In the genomic region with DNA sequence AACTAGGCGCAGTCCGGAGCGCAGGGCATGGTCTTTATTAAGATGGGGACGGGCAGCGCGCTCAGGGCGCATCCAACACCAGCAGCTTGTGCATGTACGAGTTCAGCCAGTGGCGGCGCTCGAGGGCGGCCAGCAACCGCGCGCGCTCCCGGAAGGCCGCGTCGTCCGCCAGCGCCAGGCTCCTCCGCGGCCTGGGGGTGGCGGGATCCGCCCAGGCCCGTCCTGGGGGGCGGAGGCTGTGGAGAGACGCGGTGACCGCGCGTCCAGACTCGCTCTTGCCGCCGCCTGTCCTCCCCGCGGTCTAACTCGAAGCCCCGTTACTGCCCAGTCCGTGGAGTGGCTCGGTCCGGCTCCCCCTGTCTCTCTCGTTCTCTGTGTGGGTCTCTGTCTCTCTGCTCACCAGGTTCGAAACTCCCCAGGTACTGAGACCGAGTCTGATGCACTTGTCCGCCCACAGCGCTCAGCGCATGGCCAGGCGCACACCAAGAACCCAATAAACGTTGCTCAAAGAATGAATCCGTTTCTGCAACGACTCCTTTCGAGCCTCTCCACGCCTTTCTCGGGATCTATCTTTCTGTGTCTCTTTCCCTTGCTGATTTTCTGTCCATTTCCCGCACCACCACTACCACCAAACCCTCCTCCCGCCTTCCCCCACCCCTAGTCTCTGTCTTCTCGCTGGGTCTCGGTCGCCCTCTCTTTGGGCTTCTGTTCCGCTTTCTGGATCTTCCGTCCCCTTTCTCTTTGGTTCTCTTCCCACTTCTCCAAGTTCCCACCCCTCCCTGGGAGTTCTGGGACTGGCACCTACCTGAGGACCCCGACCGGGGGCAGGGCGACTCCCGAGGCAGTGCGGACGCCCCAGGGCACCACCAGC, we compare ENCODE assay signal across 7 cellular contexts. TPM values are rescaled to one million over a fixed set of nuclear protein-coding genes. Genes with fewer than 3 reads are reported as not detected.
DNase-seq lines count a peak whose midpoint lies in the region; TF ChIP-seq lines count a peak whose summit lies in the region.
"Had no signal": no experiment of that assay in that cellular context is flagged by ENCODE, and none has a peak within 500 bp of the region (broad histone marks: within the 10 kb centered on the region; RNA-seq: fewer than 3 reads in every experiment).

No MANE protein-coding gene starts in this region.

- H3K9me3 ChIP-seq in colonic mucosa, result no peaks in the 10 kb centered on the region

- intact Hi-C loops in colonic mucosa (cut with DNase I), result no loop called here

- H3K27me3 ChIP-seq in colonic mucosa, result peaks cover 83% of the 10 kb centered on the region

- no peaks in the 10 kb centered on the region for H3K36me3 ChIP-seq in colonic mucosa

- TF ChIP-seq CTCF in colonic mucosa (IDR thresholded peaks at IDR 0.05) (no peak), retinal pigment epithelial cell (conservative IDR thresholded peaks at IDR 0.05; ENCODE audit: low read depth, low read length) (peak; percentile 31)

- no peak overlapping the region for H3K27ac ChIP-seq in colonic mucosa
- H3K27ac ChIP-seq: KMS-11 had no signal

- peaks cover 4% of the 10 kb centered on the region for H3K4me1 ChIP-seq in colonic mucosa

- H3K9ac ChIP-seq in colonic mucosa (ENCODE audit: low read depth in 2 of 2, low read length in 2 of 2), result peak overlapping the region in 1 of 2 donors; percentile 55
- H3K9ac ChIP-seq: KMS-11 had no signal

- DNase-seq in DMS153 (lab: John Stamatoyannopoulos, UW) (peak; percentile 43), NCI-H524 (lab: John Stamatoyannopoulos, UW) (peak; percentile 55 to 75), colonic mucosa (peak; percentile 34), retinal pigment epithelial cell (ENCODE audit: low read depth) (no peak), HPDE6-E6E7 (ENCODE audit: extremely low spot score) (no peak), NCI-H446 (lab: John Stamatoyannopoulos, UW) (no peak)

- H3K4me3 ChIP-seq in colonic mucosa (peak overlapping the region; percentile 25), retinal pigment epithelial cell (ENCODE audit: low read length) (no peak overlapping the region)

RNA-seq across cellular contexts. Expression of gene PTH2, which starts 0.6 kb away (rescaled TPM):
- not detected for total RNA-seq in colonic mucosa

RNA-seq across cellular contexts. Expression of gene GFY, which starts 2.5 kb away (rescaled TPM):
- not detected for total RNA-seq in colonic mucosa

RNA-seq across cellular contexts. Expression of gene SLC17A7, which starts 18.7 kb away (rescaled TPM):
- under 1 TPM; 0.21 to 0.25 TPM for total RNA-seq in colonic mucosa

RNA-seq across cellular contexts. Expression of gene PIH1D1, which starts 29.0 kb away (rescaled TPM):
- 100 to 1,000 TPM in 1 of 2 donors, 10 to 100 TPM in 1; 80.8 to 103 TPM for total RNA-seq in colonic mucosa

RNA-seq across cellular contexts. Expression of gene ALDH16A1, which starts 30.4 kb away (rescaled TPM):
- 10 to 100 TPM; 22.6 to 57.9 TPM for total RNA-seq in colonic mucosa

Comparison
In these comparisons a context has a peak if more than half of its experiments do, and no peak if none do; other contexts are left out.
1. DNase-seq: peak in DMS153 (single experiment), NCI-H524 (2 of 2) and colonic mucosa (single experiment); none in retinal pigment epithelial cell (single experiment), HPDE6-E6E7 (single experiment) and NCI-H446 (0 of 2).